Comparison of ENCODE assay signal across 1 cellular context in the genomic region with DNA sequence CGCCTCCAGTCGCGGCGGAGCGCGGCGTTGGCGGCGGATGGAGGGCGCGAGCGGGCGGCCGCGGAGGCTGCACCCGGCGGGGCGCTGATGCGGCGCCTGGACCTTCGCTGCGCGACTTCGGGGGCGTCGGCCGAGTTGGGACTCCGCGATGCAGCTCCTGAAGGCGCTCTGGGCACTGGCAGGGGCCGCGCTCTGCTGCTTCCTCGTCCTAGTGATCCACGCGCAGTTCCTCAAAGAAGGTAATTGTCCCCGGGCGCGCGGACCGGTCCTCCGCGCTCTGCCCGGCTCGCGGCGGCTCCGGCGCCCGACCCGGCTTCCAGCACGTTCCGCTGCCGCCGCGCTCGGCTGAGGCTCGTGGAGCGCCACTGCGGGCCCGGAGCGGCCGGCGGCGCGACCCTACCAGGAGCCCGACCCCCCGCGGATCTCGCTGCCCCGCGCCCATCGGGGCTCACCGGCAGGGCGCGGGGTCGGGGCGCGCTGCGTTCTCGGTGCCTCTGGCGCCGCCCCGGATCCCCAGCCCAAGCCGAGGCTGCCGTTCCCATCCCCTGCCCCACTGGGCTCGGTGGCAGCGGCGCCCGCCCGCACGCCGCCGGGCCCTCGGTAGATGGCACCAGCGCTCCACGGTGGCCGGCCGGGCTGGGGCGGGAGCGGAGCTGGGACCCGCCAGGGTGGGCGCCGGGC.
A peak's percentile ranks its signal among the peaks of the same experiment; 100 is the strongest.
TF ChIP-seq lines count a peak whose summit lies in the region.

No MANE protein-coding gene starts in this region.

TF ChIP-seq in HepG2, 621 proteins besides CTCF, POLR2A, EP300 and RAD21:
- TF ChIP-seq, protein P1, sequence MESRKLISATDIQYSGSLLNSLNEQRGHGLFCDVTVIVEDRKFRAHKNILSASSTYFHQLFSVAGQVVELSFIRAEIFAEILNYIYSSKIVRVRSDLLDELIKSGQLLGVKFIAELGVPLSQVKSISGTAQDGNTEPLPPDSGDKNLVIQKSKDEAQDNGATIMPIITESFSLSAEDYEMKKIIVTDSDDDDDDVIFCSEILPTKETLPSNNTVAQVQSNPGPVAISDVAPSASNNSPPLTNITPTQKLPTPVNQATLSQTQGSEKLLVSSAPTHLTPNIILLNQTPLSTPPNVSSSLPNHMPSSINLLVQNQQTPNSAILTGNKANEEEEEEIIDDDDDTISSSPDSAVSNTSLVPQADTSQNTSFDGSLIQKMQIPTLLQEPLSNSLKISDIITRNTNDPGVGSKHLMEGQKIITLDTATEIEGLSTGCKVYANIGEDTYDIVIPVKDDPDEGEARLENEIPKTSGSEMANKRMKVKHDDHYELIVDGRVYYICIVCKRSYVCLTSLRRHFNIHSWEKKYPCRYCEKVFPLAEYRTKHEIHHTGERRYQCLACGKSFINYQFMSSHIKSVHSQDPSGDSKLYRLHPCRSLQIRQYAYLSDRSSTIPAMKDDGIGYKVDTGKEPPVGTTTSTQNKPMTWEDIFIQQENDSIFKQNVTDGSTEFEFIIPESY (CRISPR knock-in tag; IDR thresholded peaks at IDR 0.05): peak; percentile 43; the same call in 1 of the 2 replicates
- TF ChIP-seq SAFB2 (CRISPR knock-in tag; IDR thresholded peaks at IDR 0.05; ENCODE audit: borderline replicate concordance, low read depth) (0 out of 2 replicates have a peak, but pooled peaks have one; percentile 16), PATZ1 (CRISPR knock-in tag; IDR thresholded peaks at IDR 0.05) (0 out of 2 replicates have a peak, but pooled peaks have one; percentile 1), STAG1 (CRISPR knock-in tag; IDR thresholded peaks at IDR 0.05) (peak; percentile 80), ZNF430 (CRISPR knock-in tag; IDR thresholded peaks at IDR 0.05) (no peak), HOXA3 (CRISPR knock-in tag; IDR thresholded peaks at IDR 0.05) (peak; percentile 26; the same call in 1 of the 2 replicates), TEAD3 (CRISPR knock-in tag; optimal IDR thresholded peaks at IDR 0.05; ENCODE audit: borderline replicate concordance) (no peak), ZNF180 (CRISPR knock-in tag; IDR thresholded peaks at IDR 0.05; ENCODE audit: borderline replicate concordance, low read depth) (no peak)
- TF ChIP-seq, protein P2, sequence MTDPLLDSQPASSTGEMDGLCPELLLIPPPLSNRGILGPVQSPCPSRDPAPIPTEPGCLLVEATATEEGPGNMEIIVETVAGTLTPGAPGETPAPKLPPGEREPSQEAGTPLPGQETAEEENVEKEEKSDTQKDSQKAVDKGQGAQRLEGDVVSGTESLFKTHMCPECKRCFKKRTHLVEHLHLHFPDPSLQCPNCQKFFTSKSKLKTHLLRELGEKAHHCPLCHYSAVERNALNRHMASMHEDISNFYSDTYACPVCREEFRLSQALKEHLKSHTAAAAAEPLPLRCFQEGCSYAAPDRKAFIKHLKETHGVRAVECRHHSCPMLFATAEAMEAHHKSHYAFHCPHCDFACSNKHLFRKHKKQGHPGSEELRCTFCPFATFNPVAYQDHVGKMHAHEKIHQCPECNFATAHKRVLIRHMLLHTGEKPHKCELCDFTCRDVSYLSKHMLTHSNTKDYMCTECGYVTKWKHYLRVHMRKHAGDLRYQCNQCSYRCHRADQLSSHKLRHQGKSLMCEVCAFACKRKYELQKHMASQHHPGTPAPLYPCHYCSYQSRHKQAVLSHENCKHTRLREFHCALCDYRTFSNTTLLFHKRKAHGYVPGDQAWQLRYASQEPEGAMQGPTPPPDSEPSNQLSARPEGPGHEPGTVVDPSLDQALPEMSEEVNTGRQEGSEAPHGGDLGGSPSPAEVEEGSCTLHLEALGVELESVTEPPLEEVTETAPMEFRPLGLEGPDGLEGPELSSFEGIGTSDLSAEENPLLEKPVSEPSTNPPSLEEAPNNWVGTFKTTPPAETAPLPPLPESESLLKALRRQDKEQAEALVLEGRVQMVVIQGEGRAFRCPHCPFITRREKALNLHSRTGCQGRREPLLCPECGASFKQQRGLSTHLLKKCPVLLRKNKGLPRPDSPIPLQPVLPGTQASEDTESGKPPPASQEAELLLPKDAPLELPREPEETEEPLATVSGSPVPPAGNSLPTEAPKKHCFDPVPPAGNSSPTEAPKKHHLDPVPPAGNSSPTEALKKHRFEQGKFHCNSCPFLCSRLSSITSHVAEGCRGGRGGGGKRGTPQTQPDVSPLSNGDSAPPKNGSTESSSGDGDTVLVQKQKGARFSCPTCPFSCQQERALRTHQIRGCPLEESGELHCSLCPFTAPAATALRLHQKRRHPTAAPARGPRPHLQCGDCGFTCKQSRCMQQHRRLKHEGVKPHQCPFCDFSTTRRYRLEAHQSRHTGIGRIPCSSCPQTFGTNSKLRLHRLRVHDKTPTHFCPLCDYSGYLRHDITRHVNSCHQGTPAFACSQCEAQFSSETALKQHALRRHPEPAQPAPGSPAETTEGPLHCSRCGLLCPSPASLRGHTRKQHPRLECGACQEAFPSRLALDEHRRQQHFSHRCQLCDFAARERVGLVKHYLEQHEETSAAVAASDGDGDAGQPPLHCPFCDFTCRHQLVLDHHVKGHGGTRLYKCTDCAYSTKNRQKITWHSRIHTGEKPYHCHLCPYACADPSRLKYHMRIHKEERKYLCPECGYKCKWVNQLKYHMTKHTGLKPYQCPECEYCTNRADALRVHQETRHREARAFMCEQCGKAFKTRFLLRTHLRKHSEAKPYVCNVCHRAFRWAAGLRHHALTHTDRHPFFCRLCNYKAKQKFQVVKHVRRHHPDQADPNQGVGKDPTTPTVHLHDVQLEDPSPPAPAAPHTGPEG (CRISPR knock-in tag; IDR thresholded peaks at IDR 0.05): peak; percentile 88; the same call in 1 of the 2 replicates
